In the genomic region with DNA sequence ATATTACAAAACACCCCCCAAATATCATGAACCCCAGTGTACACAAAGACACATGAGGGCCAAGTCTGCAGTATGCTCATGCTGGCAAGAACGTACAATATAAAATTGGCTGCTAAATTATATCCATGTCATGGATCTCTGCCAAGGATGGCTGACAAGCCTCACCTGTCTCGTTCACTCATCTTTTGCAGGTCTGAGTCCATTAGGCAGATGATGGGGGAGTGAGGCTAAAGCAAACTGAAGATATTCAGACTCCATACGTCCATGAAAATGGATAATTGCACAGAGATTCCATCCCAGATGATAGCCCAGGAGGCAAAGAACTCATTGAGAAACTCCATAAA, we compare ENCODE assay signal across 2 cellular contexts.
TF ChIP-seq lines count a peak whose summit lies in the region.

No MANE protein-coding gene starts in this region.

TF ChIP-seq in HepG2, 621 proteins besides CTCF, POLR2A, EP300 and RAD21 (continued from another document):
- TF ChIP-seq, protein P1, sequence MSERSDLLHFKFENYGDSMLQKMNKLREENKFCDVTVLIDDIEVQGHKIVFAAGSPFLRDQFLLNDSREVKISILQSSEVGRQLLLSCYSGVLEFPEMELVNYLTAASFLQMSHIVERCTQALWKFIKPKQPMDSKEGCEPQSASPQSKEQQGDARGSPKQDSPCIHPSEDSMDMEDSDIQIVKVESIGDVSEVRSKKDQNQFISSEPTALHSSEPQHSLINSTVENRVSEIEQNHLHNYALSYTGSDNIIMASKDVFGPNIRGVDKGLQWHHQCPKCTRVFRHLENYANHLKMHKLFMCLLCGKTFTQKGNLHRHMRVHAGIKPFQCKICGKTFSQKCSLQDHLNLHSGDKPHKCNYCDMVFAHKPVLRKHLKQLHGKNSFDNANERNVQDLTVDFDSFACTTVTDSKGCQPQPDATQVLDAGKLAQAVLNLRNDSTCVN (CRISPR knock-in tag; IDR thresholded peaks at IDR 0.05; ENCODE audit: borderline replicate concordance), result no peak
- TF ChIP-seq, protein P2, sequence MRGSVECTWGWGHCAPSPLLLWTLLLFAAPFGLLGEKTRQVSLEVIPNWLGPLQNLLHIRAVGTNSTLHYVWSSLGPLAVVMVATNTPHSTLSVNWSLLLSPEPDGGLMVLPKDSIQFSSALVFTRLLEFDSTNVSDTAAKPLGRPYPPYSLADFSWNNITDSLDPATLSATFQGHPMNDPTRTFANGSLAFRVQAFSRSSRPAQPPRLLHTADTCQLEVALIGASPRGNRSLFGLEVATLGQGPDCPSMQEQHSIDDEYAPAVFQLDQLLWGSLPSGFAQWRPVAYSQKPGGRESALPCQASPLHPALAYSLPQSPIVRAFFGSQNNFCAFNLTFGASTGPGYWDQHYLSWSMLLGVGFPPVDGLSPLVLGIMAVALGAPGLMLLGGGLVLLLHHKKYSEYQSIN (CRISPR knock-in tag; IDR thresholded peaks at IDR 0.05; ENCODE audit: borderline replicate concordance), result no peak
- TF ChIP-seq, protein P3, sequence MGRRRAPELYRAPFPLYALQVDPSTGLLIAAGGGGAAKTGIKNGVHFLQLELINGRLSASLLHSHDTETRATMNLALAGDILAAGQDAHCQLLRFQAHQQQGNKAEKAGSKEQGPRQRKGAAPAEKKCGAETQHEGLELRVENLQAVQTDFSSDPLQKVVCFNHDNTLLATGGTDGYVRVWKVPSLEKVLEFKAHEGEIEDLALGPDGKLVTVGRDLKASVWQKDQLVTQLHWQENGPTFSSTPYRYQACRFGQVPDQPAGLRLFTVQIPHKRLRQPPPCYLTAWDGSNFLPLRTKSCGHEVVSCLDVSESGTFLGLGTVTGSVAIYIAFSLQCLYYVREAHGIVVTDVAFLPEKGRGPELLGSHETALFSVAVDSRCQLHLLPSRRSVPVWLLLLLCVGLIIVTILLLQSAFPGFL (CRISPR knock-in tag; IDR thresholded peaks at IDR 0.05), result no peak
- TF ChIP-seq GATAD1 (CRISPR knock-in tag; IDR thresholded peaks at IDR 0.05), result no peak
- TF ChIP-seq DNMT1 (CRISPR knock-in tag; IDR thresholded peaks at IDR 0.05), result no peak
- no peak for TF ChIP-seq KAT2B (IDR thresholded peaks at IDR 0.05; ENCODE audit: borderline replicate concordance, low read depth, low read length)
- TF ChIP-seq, protein P4, sequence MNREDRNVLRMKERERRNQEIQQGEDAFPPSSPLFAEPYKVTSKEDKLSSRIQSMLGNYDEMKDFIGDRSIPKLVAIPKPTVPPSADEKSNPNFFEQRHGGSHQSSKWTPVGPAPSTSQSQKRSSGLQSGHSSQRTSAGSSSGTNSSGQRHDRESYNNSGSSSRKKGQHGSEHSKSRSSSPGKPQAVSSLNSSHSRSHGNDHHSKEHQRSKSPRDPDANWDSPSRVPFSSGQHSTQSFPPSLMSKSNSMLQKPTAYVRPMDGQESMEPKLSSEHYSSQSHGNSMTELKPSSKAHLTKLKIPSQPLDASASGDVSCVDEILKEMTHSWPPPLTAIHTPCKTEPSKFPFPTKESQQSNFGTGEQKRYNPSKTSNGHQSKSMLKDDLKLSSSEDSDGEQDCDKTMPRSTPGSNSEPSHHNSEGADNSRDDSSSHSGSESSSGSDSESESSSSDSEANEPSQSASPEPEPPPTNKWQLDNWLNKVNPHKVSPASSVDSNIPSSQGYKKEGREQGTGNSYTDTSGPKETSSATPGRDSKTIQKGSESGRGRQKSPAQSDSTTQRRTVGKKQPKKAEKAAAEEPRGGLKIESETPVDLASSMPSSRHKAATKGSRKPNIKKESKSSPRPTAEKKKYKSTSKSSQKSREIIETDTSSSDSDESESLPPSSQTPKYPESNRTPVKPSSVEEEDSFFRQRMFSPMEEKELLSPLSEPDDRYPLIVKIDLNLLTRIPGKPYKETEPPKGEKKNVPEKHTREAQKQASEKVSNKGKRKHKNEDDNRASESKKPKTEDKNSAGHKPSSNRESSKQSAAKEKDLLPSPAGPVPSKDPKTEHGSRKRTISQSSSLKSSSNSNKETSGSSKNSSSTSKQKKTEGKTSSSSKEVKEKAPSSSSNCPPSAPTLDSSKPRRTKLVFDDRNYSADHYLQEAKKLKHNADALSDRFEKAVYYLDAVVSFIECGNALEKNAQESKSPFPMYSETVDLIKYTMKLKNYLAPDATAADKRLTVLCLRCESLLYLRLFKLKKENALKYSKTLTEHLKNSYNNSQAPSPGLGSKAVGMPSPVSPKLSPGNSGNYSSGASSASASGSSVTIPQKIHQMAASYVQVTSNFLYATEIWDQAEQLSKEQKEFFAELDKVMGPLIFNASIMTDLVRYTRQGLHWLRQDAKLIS (CRISPR knock-in tag; IDR thresholded peaks at IDR 0.05), result no peak
- TF ChIP-seq AHR (CRISPR knock-in tag; IDR thresholded peaks at IDR 0.05), result no peak
- no peak for TF ChIP-seq DR1 (CRISPR knock-in tag; IDR thresholded peaks at IDR 0.05)
- no peak for TF ChIP-seq EHMT2 (IDR thresholded peaks at IDR 0.05; ENCODE audit: borderline replicate concordance, low read depth, low read length)
- TF ChIP-seq MED13 (CRISPR knock-in tag; IDR thresholded peaks at IDR 0.05), result no peak
- TF ChIP-seq TCF12 (IDR thresholded peaks at IDR 0.05), result no peak
- no peak for TF ChIP-seq TCF12 (CRISPR knock-in tag; IDR thresholded peaks at IDR 0.05)
- TF ChIP-seq MAFF (IDR thresholded peaks at IDR 0.05; ENCODE audit: low read depth, low read length), result no peak

TF ChIP-seq in GM12891, 5 proteins besides CTCF, POLR2A, EP300 and RAD21 (continued from another document):
- no peak for TF ChIP-seq SPI1 (IDR thresholded peaks at IDR 0.05; ENCODE audit: low read depth, low read length)
TF ChIP-seq in GM12891: peak in this region for 0.
